Comparison of ENCODE assay signal across 8 cellular contexts in genomic region chr3:41695806-41696205, GRCh38.
DNase-seq lines count a peak whose midpoint lies in the region; ATAC-seq, FAIRE-seq and TF ChIP-seq lines count a peak whose summit lies in the region.
"Not testable (repeated sequence)": the region's sequence is repeated elsewhere in the genome, so short reads cannot be mapped to it uniquely, and the experiment has no call there.

No MANE protein-coding gene starts in this region.

- H3K27me3 ChIP-seq in Loucy (ENCODE audit: insufficient read depth, low read length, poor library complexity, severe bottlenecking); RWPE2 (ENCODE audit: insufficient read depth, poor library complexity, severe bottlenecking); adrenal gland: not testable (repeated sequence)

- H4K20me1 ChIP-seq in Loucy (ENCODE audit: insufficient read depth, low read length, poor library complexity, severe bottlenecking): not testable (repeated sequence)

- H3K9me2 ChIP-seq in Loucy (replicated peaks; ENCODE audit: low read depth, low read length): not testable (repeated sequence)

- H3K4me3 ChIP-seq in A549; GM12864 (ENCODE audit: low read depth, low read length); Loucy (ENCODE audit: low read length, poor library complexity, severe bottlenecking); RWPE2 (ENCODE audit: severe bottlenecking); adrenal gland; epithelial cell of esophagus (ENCODE audit: low read length); retinal pigment epithelial cell (ENCODE audit: low read length): not testable (repeated sequence)

- H3K4me2 ChIP-seq in A549; Loucy (ENCODE audit: low read depth, low read length, poor library complexity, severe bottlenecking): not testable (repeated sequence)

- FAIRE-seq in A549 (lab: Jason Lieb, UNC): not testable (repeated sequence)

- peak; percentile 25 to 26; a peak in 3 of 5 replicates for TF ChIP-seq RAD21 in A549 (conservative IDR thresholded peaks at IDR 0.05 in 1 of 2, IDR thresholded peaks at IDR 0.05 in 1 of 2)

- not testable (repeated sequence) for DNase-seq in A549 (ENCODE audit: low read depth in 1 of 2, low spot score in 1 of 2); GM12864 (ENCODE audit: low read depth); RWPE2 (ENCODE audit: low spot score); epithelial cell of esophagus (ENCODE audit: low read depth); retinal pigment epithelial cell (ENCODE audit: low read depth)
- DNase-seq in adrenal gland (peak in 4 of 7 donors; percentile 16 to 57 (median 40)), left ventricle myocardium superior (peak; percentile 40)

- H3K9ac ChIP-seq in Loucy (ENCODE audit: low read depth, low read length, poor library complexity, severe bottlenecking): not testable (repeated sequence)

- H3K9me3 ChIP-seq in A549; Loucy (ENCODE audit: insufficient read depth, low read depth, low read length); RWPE2 (ENCODE audit: severe bottlenecking); adrenal gland (replicated peaks in 1 of 3): not testable (repeated sequence)

- WGBS in A549 (ENCODE audit: missing lambda C conversion rate): 63% methylated on average over 11 of the region's 12 CpGs
- 81 to 87% (median 84%) methylated on average over 12 of the region's 12 CpGs for WGBS in adrenal gland, 4 donors

- TF ChIP-seq POLR2A in A549 (IDR thresholded peaks at IDR 0.05; ENCODE audit: low read length); adrenal gland (IDR thresholded peaks at IDR 0.05): not testable (repeated sequence)

- intact Hi-C loops in adrenal gland (cut with DNase I); left ventricle myocardium superior (cut with micrococcal nuclease): not testable (repeated sequence)

- H3K79me2 ChIP-seq in Loucy (ENCODE audit: insufficient read depth, low read length): not testable (repeated sequence)

- not testable (repeated sequence) for H3F3A ChIP-seq in Loucy (ENCODE audit: low read depth)

- H2AFZ ChIP-seq in Loucy (ENCODE audit: low read length): not testable (repeated sequence)

- ATAC-seq in A549; RWPE2 (ENCODE audit: low read depth); left ventricle myocardium superior: not testable (repeated sequence)

- H3K4me1 ChIP-seq in A549; Loucy (ENCODE audit: insufficient read depth, low read length, poor library complexity, severe bottlenecking); RWPE2 (ENCODE audit: insufficient read depth, poor library complexity, severe bottlenecking); adrenal gland (replicated peaks in 1 of 2): not testable (repeated sequence)

- not testable (repeated sequence) for H3K36me3 ChIP-seq in Loucy (ENCODE audit: insufficient read depth, low read length); RWPE2 (ENCODE audit: low read depth); adrenal gland (replicated peaks in 1 of 2)

- not testable (repeated sequence) for H3K27ac ChIP-seq in A549; RWPE2 (ENCODE audit: poor library complexity, severe bottlenecking); adrenal gland

- CTCF ChIA-PET in A549 (lab: Yijun Ruan, JAX): interaction anchor here (1.5 kb wide), 1 partner anchor 19 kb away, joined by 5 read pairs; no protein-coding TSS in a partner anchor

- peak; percentile 29; the same call in 1 of the 3 replicates for TF ChIP-seq CTCF in A549 (IDR thresholded peaks at IDR 0.05)
- peak; percentile 33 for TF ChIP-seq CTCF in GM12864 (IDR thresholded peaks at IDR 0.05; ENCODE audit: low read depth, low read length, missing control alignments)
- peak; percentile 35 for TF ChIP-seq CTCF in Loucy (conservative IDR thresholded peaks at IDR 0.05; ENCODE audit: low read length)
- peak; percentile 24 for TF ChIP-seq CTCF in RWPE2 (IDR thresholded peaks at IDR 0.05; ENCODE audit: poor library complexity, severe bottlenecking)
- TF ChIP-seq CTCF in adrenal gland (IDR thresholded peaks at IDR 0.05): peak in 4 of 6 experiments; percentile 9 to 34 (median 30)
- TF ChIP-seq CTCF in epithelial cell of esophagus (IDR thresholded peaks at IDR 0.05; ENCODE audit: insufficient read depth, low read depth, low read length, missing control alignments): peak; percentile 15
- peak; percentile 38 for TF ChIP-seq CTCF in retinal pigment epithelial cell (conservative IDR thresholded peaks at IDR 0.05; ENCODE audit: low read depth, low read length)

- POLR2A ChIA-PET in A549 (lab: Yijun Ruan, JAX): not testable (repeated sequence)

- TF ChIP-seq EP300 in A549 (IDR thresholded peaks at IDR 0.05): not testable (repeated sequence)

TF ChIP-seq in A549, 52 proteins besides CTCF, POLR2A, EP300 and RAD21:
- peak; percentile 35; the same call in 1 of the 3 replicates for TF ChIP-seq SMC3 (IDR thresholded peaks at IDR 0.05)
